In genomic region chr11:72150882-72151281, GRCh38 we compare ENCODE assay signal across 33 cellular contexts. TPM values are rescaled to one million over a fixed set of nuclear protein-coding genes. Genes with fewer than 3 reads are reported as not detected.
"Had no signal": no experiment of that assay in that cellular context is flagged by ENCODE, and none has a peak within 500 bp of the region (broad histone marks: within the 10 kb centered on the region; RNA-seq: fewer than 3 reads in every experiment).

No MANE protein-coding gene starts in this region.

- H3K4me3 ChIP-seq: left lung, lower lobe of right lung, pancreas, prostate gland, sigmoid colon, spleen, suprapubic skin, thoracic aorta, tibial artery, upper lobe of right lung had no signal

- DNase-seq: hippocampal formation; kidney; left colon; left lung; lower lobe of right lung; mammary epithelial cell; mesenchymal stem cell; naive thymus-derived CD8-positive, alpha-beta T cell; nucleus accumbens; pancreas; posterior cingulate gyrus; retina; right cardiac atrium; sigmoid colon; small intestine; spleen; stimulated activated CD4-positive, alpha-beta T cell treated with anti-CD3 and anti-CD28 coated beads, Interleukin-4, amount 100 ng/mL, for 24 hours; stimulated activated naive CD4-positive, alpha-beta T cell; tibial artery; trophoblast cell; upper lobe of right lung had no signal

- H3K27ac ChIP-seq: left lung, lower lobe of right lung, pancreas, prostate gland, sigmoid colon, spleen, suprapubic skin, thoracic aorta, tibial artery, upper lobe of right lung had no signal

- FAIRE-seq: kidney, pancreas, small intestine, urothelium cell line had no signal

- H3K4me1 ChIP-seq: left lung, lower lobe of right lung, pancreas, prostate gland, sigmoid colon, spleen, suprapubic skin, tibial artery, upper lobe of right lung had no signal

- ATAC-seq: left colon; left lung; lower lobe of right lung; naive thymus-derived CD8-positive, alpha-beta T cell; pancreas; right cardiac atrium; stimulated activated effector memory CD8-positive, alpha-beta T cell treated with anti-CD3 and anti-CD28 coated beads, Interleukin-12 subunit alpha, Interleukin-12 subunit beta, amount 100 ng/mL, for 72 hours; upper lobe of right lung had no signal

- H3K36me3 Mint-ChIP-seq: naive thymus-derived CD8-positive, alpha-beta T cell; stimulated activated effector memory CD8-positive, alpha-beta T cell treated with anti-CD3 and anti-CD28 coated beads, Interleukin-12 subunit alpha, Interleukin-12 subunit beta, amount 100 ng/mL, for 72 hours had no signal

- H3K9me3 Mint-ChIP-seq: naive thymus-derived CD8-positive, alpha-beta T cell; nephron; neural crest cell; stimulated activated effector memory CD8-positive, alpha-beta T cell treated with anti-CD3 and anti-CD28 coated beads, Interleukin-12 subunit alpha, Interleukin-12 subunit beta, amount 100 ng/mL, for 72 hours; stimulated activated naive CD8-positive, alpha-beta T cell treated with anti-CD3 and anti-CD28 coated beads, Interleukin-15, Interleukin-2, amounts not matched to agents 100 ng/mL and 50 ng/mL, for 24 hours had no signal

- H3K9me3 ChIP-seq: left lung, lower lobe of right lung, pancreas, prostate gland, sigmoid colon, spleen, suprapubic skin, thoracic aorta, tibial artery, upper lobe of right lung had no signal

- H3K27me3 ChIP-seq: left lung, pancreas, sigmoid colon, spleen, suprapubic skin, upper lobe of right lung had no signal

- H3K27ac Mint-ChIP-seq: naive thymus-derived CD8-positive, alpha-beta T cell; nephron; stimulated activated effector memory CD8-positive, alpha-beta T cell treated with anti-CD3 and anti-CD28 coated beads, Interleukin-12 subunit alpha, Interleukin-12 subunit beta, amount 100 ng/mL, for 72 hours; stimulated activated naive CD8-positive, alpha-beta T cell treated with anti-CD3 and anti-CD28 coated beads, Interleukin-15, Interleukin-2, amounts not matched to agents 100 ng/mL and 50 ng/mL, for 24 hours had no signal

- H3K4me1 Mint-ChIP-seq: naive thymus-derived CD8-positive, alpha-beta T cell; nephron; neural crest cell; stimulated activated effector memory CD8-positive, alpha-beta T cell treated with anti-CD3 and anti-CD28 coated beads, Interleukin-12 subunit alpha, Interleukin-12 subunit beta, amount 100 ng/mL, for 72 hours had no signal

- H3K36me3 ChIP-seq: left lung, lower lobe of right lung, pancreas, prostate gland, sigmoid colon, spleen, suprapubic skin, thoracic aorta, tibial artery, upper lobe of right lung had no signal

- H3K4me3 Mint-ChIP-seq: naive thymus-derived CD8-positive, alpha-beta T cell; nephron; neural crest cell; stimulated activated effector memory CD8-positive, alpha-beta T cell treated with anti-CD3 and anti-CD28 coated beads, Interleukin-12 subunit alpha, Interleukin-12 subunit beta, amount 100 ng/mL, for 72 hours; stimulated activated naive CD8-positive, alpha-beta T cell treated with anti-CD3 and anti-CD28 coated beads, Interleukin-15, Interleukin-2, amounts not matched to agents 100 ng/mL and 50 ng/mL, for 24 hours had no signal

RNA-seq across cellular contexts. Expression of gene FOLR3, which starts 15.4 kb away (rescaled TPM):
- total RNA-seq: left colon; naive thymus-derived CD8-positive, alpha-beta T cell; neural crest cell; prostate gland; sigmoid colon; suprapubic skin; thoracic aorta had no signal
- polyA plus RNA-seq: naive thymus-derived CD8-positive, alpha-beta T cell; pancreas; right cardiac atrium had no signal

RNA-seq across cellular contexts. Expression of gene FOLR1, which starts 41.1 kb away (rescaled TPM):
- total RNA-seq: left colon; naive thymus-derived CD8-positive, alpha-beta T cell; neural crest cell; spleen; subcutaneous adipose tissue; thoracic aorta had no signal
- polyA plus RNA-seq: naive thymus-derived CD8-positive, alpha-beta T cell had no signal

RNA-seq across cellular contexts. Expression of gene TOMT, which starts 45.2 kb away (rescaled TPM):
- total RNA-seq: kidney; left colon; left lung; lower lobe of right lung; mucosa of gallbladder; naive thymus-derived CD8-positive, alpha-beta T cell; neural crest cell; osteoblast; pancreas; prostate gland; right cardiac atrium; sigmoid colon; spleen; subcutaneous adipose tissue; suprapubic skin; thoracic aorta; upper lobe of right lung had no signal
- polyA plus RNA-seq: liver; mammary epithelial cell; naive thymus-derived CD8-positive, alpha-beta T cell; pancreas; right cardiac atrium; sigmoid colon; small intestine; spleen had no signal
